In genomic region chr19:41328157-41328817, GRCh38 we compare ENCODE assay signal across 1 cellular context.
TF ChIP-seq lines count a peak whose summit lies in the region.

No MANE protein-coding gene starts in this region.

TF ChIP-seq in GM23338, 12 proteins besides CTCF, POLR2A, EP300 and RAD21 (continued from another document):
- TF ChIP-seq REST (IDR thresholded peaks at IDR 0.05; ENCODE audit: unreplicated experiment) (no peak), JUNB (IDR thresholded peaks at IDR 0.05; ENCODE audit: unreplicated experiment) (no peak)
